ENCODE assay signal across 8 cellular contexts in the genomic region with DNA sequence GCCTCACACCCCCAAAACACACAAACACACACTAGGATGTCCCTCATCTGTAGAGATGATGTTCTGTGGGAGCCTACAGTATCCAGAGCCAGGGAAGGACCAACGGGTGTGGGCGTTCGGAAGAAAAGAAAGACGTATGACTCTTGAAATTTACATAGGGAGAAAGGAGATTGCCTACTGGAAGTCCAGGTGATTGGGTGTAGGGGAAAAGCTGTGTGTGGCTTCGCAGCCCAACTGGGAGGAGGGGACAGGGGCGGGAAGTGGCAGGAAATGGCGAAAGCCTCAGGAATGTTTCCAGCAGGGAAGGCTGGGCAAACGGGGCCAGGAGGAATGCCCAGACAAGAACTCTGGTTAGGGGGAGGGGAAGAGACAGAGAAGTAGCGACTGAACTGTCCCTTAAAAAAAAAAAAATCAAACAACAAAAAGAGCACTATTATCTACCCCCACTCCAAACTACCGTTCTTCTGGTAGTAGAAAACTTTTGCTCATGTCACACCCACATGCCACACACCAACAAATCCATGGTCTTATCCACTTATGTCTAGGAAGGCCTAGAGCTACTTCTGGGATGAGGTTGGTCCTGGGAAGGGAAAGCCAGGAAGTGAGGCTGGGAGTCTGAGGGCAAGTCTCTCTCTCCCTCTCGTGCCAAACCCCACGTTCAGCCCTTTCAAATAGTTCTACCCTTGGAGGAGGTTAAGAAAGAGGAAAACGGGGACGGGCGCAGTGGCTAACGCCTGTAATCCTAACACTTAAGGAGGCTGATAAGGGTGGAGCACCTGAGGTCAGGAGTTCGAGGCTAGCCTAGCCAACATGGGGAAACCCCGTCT. TPM values are rescaled to one million over a fixed set of nuclear protein-coding genes. Genes with fewer than 3 reads are reported as not detected.
A peak's percentile ranks its signal among the peaks of the same experiment; 100 is the strongest.
DNase-seq lines count a peak whose midpoint lies in the region; ATAC-seq, FAIRE-seq and TF ChIP-seq lines count a peak whose summit lies in the region.

No MANE protein-coding gene starts in this region.

- H3K27me3 ChIP-seq in CD8-positive, alpha-beta memory T cell (ENCODE audit: insufficient read depth, low read length, poor library complexity, severe bottlenecking) = no peaks in the 10 kb centered on the region
- H3K27me3 ChIP-seq in MM.1S (replicated peaks; ENCODE audit: insufficient read depth, low read length) = no peaks in the 10 kb centered on the region
- no peaks in the 10 kb centered on the region for H3K27me3 ChIP-seq in bronchial epithelial cell (ENCODE audit: control insufficient read depth, insufficient read depth, low read length)
- H3K27me3 ChIP-seq in left lung = no peaks in the 10 kb centered on the region
- H3K27me3 ChIP-seq in upper lobe of left lung = no peaks in the 10 kb centered on the region

- H3K27ac ChIP-seq in CD8-positive, alpha-beta memory T cell (ENCODE audit: low read depth, low read length) = peak overlapping the region; percentile 95
- H3K27ac ChIP-seq in MM.1S (ENCODE audit: low read length) (peak overlapping the region; percentile 90; the same call in 1 of the 2 replicates), left lung (peak overlapping the region; percentile 98 to 99), upper lobe of left lung (peak overlapping the region; percentile 97 to 99 (median 98))

- 23 to 27% methylated on average over 18 of the region's 18 CpGs for WGBS in upper lobe of left lung, 2 donors

- TF ChIP-seq CTCF in MM.1S (IDR thresholded peaks at IDR 0.05; ENCODE audit: low read length) (no peak), bronchial epithelial cell (IDR thresholded peaks at IDR 0.05; ENCODE audit: insufficient read depth, low read length, severe bottlenecking) (no peak), left lung (IDR thresholded peaks at IDR 0.05) (no peak), upper lobe of left lung (IDR thresholded peaks at IDR 0.05) (no peak)

- CTCF ChIA-PET in CD8-positive, alpha-beta memory T cell (lab: Charles Lee) = interaction anchor here (1.0 to 3.6 kb wide), 7 partner anchors 10 to 27 kb away, joined by 3 to 15 read pairs (median 7); partner anchors contain the start of genes FLAD1, PBXIP1 and PYGO2

- peak overlapping the region; percentile 64 for H3K4me2 ChIP-seq in MM.1S (ENCODE audit: low read depth, low read length)

- no peak for FAIRE-seq in bronchial epithelial cell (lab: Jason Lieb, UNC)

- no peaks in the 10 kb centered on the region for H4K20me1 ChIP-seq in MM.1S (ENCODE audit: insufficient read depth, low read length)

- peak overlapping the region; percentile 86; the same call in 1 of the 2 replicates for H3K9ac ChIP-seq in MM.1S (ENCODE audit: low read length)

- TF ChIP-seq EP300 in upper lobe of left lung (IDR thresholded peaks at IDR 0.05) = peak in 3 of 4 donors; percentile 68 to 87 (median 75)

- H3K9me3 Mint-ChIP-seq in CD8-positive, alpha-beta memory T cell = no peaks in the 10 kb centered on the region

- peaks cover 0 to 35% (median 4%) of the 10 kb centered on the region in 3 donors for H3K36me3 Mint-ChIP-seq in CD8-positive, alpha-beta memory T cell

- no peaks in the 10 kb centered on the region for H3K9me3 ChIP-seq in CD8-positive, alpha-beta memory T cell (ENCODE audit: low read length)
- H3K9me3 ChIP-seq in MM.1S (replicated peaks; ENCODE audit: insufficient read depth, low read length) (no peaks in the 10 kb centered on the region), left lung (no peaks in the 10 kb centered on the region), upper lobe of left lung (no peaks in the 10 kb centered on the region)

- H3K4me1 Mint-ChIP-seq in CD8-positive, alpha-beta memory T cell = peaks cover 24 to 38% (median 31%) of the 10 kb centered on the region in 3 donors

- POLR2A ChIA-PET in CD8-positive, alpha-beta memory T cell (lab: Charles Lee) = interaction anchor here (0.6 to 4.2 kb wide), 4 partner anchors 10 to 1004 kb away, joined by 3 to 30 read pairs (median 6); partner anchors contain the start of genes FLAD1 and PYGO2

- no peaks in the 10 kb centered on the region for H3K9me2 ChIP-seq in MM.1S (replicated peaks; ENCODE audit: insufficient read depth, low read length)

- DNase-seq in CD8-positive, alpha-beta memory T cell = peak in 2 of 5 donors; percentile 21 to 50
- DNase-seq in MM.1S = no peak
- DNase-seq in bronchial epithelial cell (ENCODE audit: low read depth) = peak; percentile 98
- peak; percentile 85 to 86 for DNase-seq in left lung
- peak in 1 of 2 donors; percentile 90 for DNase-seq in upper lobe of left lung
- no peak for DNase-seq in activated CD4-positive, alpha-beta T cell treated with anti-CD3 and anti-CD28 coated beads for 48 hours
- DNase-seq in activated T-cell treated with anti-CD3 and anti-CD28 coated beads, Interleukin-2, amount 50 U/mL, for 48 hours = no peak

- peaks cover 40% of the 10 kb centered on the region for H3K4me1 ChIP-seq in CD8-positive, alpha-beta memory T cell (ENCODE audit: insufficient read depth, low read length)
- H3K4me1 ChIP-seq in MM.1S (ENCODE audit: low read length) = peaks cover 42% of the 10 kb centered on the region
- H3K4me1 ChIP-seq in left lung = peaks cover 49 to 64% of the 10 kb centered on the region in 2 donors
- H3K4me1 ChIP-seq in upper lobe of left lung = peaks cover 45 to 63% (median 60%) of the 10 kb centered on the region in 4 donors

- peak in 1 of 4 donors; percentile 46 for TF ChIP-seq POLR2A in upper lobe of left lung (IDR thresholded peaks at IDR 0.05)

- peak; percentile 31 for ATAC-seq in left lung
- peak in 1 of 2 donors; percentile 28 for ATAC-seq in upper lobe of left lung (ENCODE audit: low FRiP score in 2 of 2)
- no peak for ATAC-seq in GM18520 (IDR thresholded peaks at IDR 0.05; ENCODE audit: unreplicated experiment)

- intact Hi-C loops in left lung (cut with DNase I) = no loop called here

- peak overlapping the region in 1 of 7 donors; percentile 64 for H3K4me3 Mint-ChIP-seq in CD8-positive, alpha-beta memory T cell

- H3F3A ChIP-seq in MM.1S (ENCODE audit: insufficient read depth, low read length) = peaks cover 43% of the 10 kb centered on the region

- H3K27me3 Mint-ChIP-seq in CD8-positive, alpha-beta memory T cell = no peaks in the 10 kb centered on the region

- H2AFZ ChIP-seq in MM.1S (ENCODE audit: low read length) = no peak overlapping the region

- H3K36me3 ChIP-seq in CD8-positive, alpha-beta memory T cell (ENCODE audit: insufficient read depth, low read length) = peaks cover 8% of the 10 kb centered on the region
- H3K36me3 ChIP-seq in MM.1S (replicated peaks; ENCODE audit: insufficient read depth, low read length) (peaks cover 5% of the 10 kb centered on the region), bronchial epithelial cell (ENCODE audit: control insufficient read depth, insufficient read depth, low read length) (peaks cover 11% of the 10 kb centered on the region), left lung (peaks cover 0 to 16% of the 10 kb centered on the region in 2 donors), upper lobe of left lung (peaks cover under 1 to 17% (median 10%) of the 10 kb centered on the region in 4 donors)

- peak overlapping the region in 3 of 8 donors; percentile 72 to 88 (median 74) for H3K27ac Mint-ChIP-seq in CD8-positive, alpha-beta memory T cell

- no peak overlapping the region for H3K4me3 ChIP-seq in CD8-positive, alpha-beta memory T cell (ENCODE audit: low read length)
- H3K4me3 ChIP-seq in MM.1S (ENCODE audit: low read length) (peak overlapping the region; percentile 69), bronchial epithelial cell (ENCODE audit: low read depth, low read length) (peak overlapping the region; percentile 59), left lung (peak overlapping the region; percentile 11 to 68), upper lobe of left lung (peak overlapping the region in 3 of 4 donors; percentile 61 to 74 (median 65))

- peaks cover 91% of the 10 kb centered on the region for H3K79me2 ChIP-seq in MM.1S (ENCODE audit: low read length)

RNA-seq across cellular contexts. Expression of gene CKS1B, which starts 1.8 kb away (rescaled TPM):
- total RNA-seq in CD8-positive, alpha-beta memory T cell = 100 to 1,000 TPM; 125 to 126 TPM
- 46.8 TPM for polyA plus RNA-seq in CD8-positive, alpha-beta memory T cell
- total RNA-seq in bronchial epithelial cell (56.3 and 76.9 TPM in 2 replicates), left lung (10 to 100 TPM; 29.7 to 40.8 TPM), upper lobe of left lung (10 to 100 TPM in 5 of 6 donors, 1 to 10 TPM in 1; 9.9 to 31.1 (median 22.5) TPM)

RNA-seq across cellular contexts. Expression of gene SHC1, which starts 2.2 kb away (rescaled TPM):
- total RNA-seq in CD8-positive, alpha-beta memory T cell = 10 to 100 TPM; 37.4 to 40.8 TPM
- 32.7 TPM for polyA plus RNA-seq in CD8-positive, alpha-beta memory T cell
- total RNA-seq in bronchial epithelial cell = 216 and 351 TPM in 2 replicates
- 100 to 1,000 TPM; 134 to 144 TPM for total RNA-seq in left lung
- total RNA-seq in upper lobe of left lung = 100 to 1,000 TPM in 1 of 6 donors, 10 to 100 TPM in 5; 55.5 to 130 (median 69.1) TPM

RNA-seq across cellular contexts. Expression of gene FLAD1, which starts 10.4 kb away (rescaled TPM):
- 10 to 100 TPM; 73.7 to 76.3 TPM for total RNA-seq in CD8-positive, alpha-beta memory T cell
- polyA plus RNA-seq in CD8-positive, alpha-beta memory T cell = 51.2 TPM
- 40.8 and 49.3 TPM in 2 replicates for total RNA-seq in bronchial epithelial cell
- 10 to 100 TPM; 26.4 to 39.9 TPM for total RNA-seq in left lung
- 10 to 100 TPM; 15.6 to 62.9 (median 29.8) TPM for total RNA-seq in upper lobe of left lung

RNA-seq across cellular contexts. Expression of gene PYGO2, which starts 11.1 kb away (rescaled TPM):
- 10 to 100 TPM; 34.2 to 35.3 TPM for total RNA-seq in CD8-positive, alpha-beta memory T cell
- polyA plus RNA-seq in CD8-positive, alpha-beta memory T cell = 42.6 TPM
- total RNA-seq in bronchial epithelial cell = 7.4 and 20.0 TPM in 2 replicates
- 10 to 100 TPM; 26.6 to 30.9 TPM for total RNA-seq in left lung
- 10 to 100 TPM; 20.1 to 41.9 (median 27.5) TPM for total RNA-seq in upper lobe of left lung

RNA-seq across cellular contexts. Expression of gene PBXIP1, which starts 16.8 kb away (rescaled TPM):
- 10 to 100 TPM; 35.9 to 36.1 TPM for total RNA-seq in CD8-positive, alpha-beta memory T cell
- polyA plus RNA-seq in CD8-positive, alpha-beta memory T cell = 295 TPM
- total RNA-seq in bronchial epithelial cell (23.7 and 28.3 TPM in 2 replicates), left lung (10 to 100 TPM; 32.6 to 83.5 TPM), upper lobe of left lung (100 to 1,000 TPM in 1 of 6 donors, 10 to 100 TPM in 5; 72.1 to 108 (median 83.7) TPM)

Comparison
In these comparisons a context has a peak if more than half of its experiments do, and no peak if none do; other contexts are left out.
1. DNase-seq: peak in bronchial epithelial cell (single experiment) and left lung (2 of 2); none in MM.1S (single experiment), activated CD4-positive, alpha-beta T cell treated with anti-CD3 and anti-CD28 coated beads for 48 hours (single experiment) and activated T-cell treated with anti-CD3 and anti-CD28 coated beads, Interleukin-2, amount 50 U/mL, for 48 hours (0 of 2).
2. Peak in every context shown above with its lines, with median percentiles within 50 percentile points of each other: H3K27ac ChIP-seq.